In genomic region chr21:36966066-36966845, GRCh38 we compare ENCODE assay signal across 8 cellular contexts. TPM values are rescaled to one million over a fixed set of nuclear protein-coding genes. Genes with fewer than 3 reads are reported as not detected.
DNase-seq lines count a peak whose midpoint lies in the region; TF ChIP-seq lines count a peak whose summit lies in the region.

HLCS (minus strand) TSS chr21:36966669; CDS start chr21:36966638, 31 bp downstream.

- H3K9me3 ChIP-seq in HEK293 (ENCODE audit: control insufficient read depth, insufficient read depth, low read depth, low read length) (no peaks in the 10 kb centered on the region), sigmoid colon (no peaks in the 10 kb centered on the region)

- H3K27ac ChIP-seq in HEK293 (ENCODE audit: extremely low read depth, low read depth, low read length) (peak within 1 kb of the TSS; percentile 84), sigmoid colon (peak within 1 kb of the TSS; percentile 78 to 87 (median 84))

- peak; percentile 39 for TF ChIP-seq CTCF in GM12865 (IDR thresholded peaks at IDR 0.05; ENCODE audit: insufficient read depth, low read depth, low read length, missing control alignments)
- TF ChIP-seq CTCF in HEK293 (tag by site-specific recombination; IDR thresholded peaks at IDR 0.05), result peak; percentile 75
- TF ChIP-seq CTCF in sigmoid colon (IDR thresholded peaks at IDR 0.05), result peak in 1 of 4 experiments; percentile 17

- H3K36me3 Mint-ChIP-seq in T-helper 1 cell treated with Interleukin-12 subunit alpha and Interleukin-12 subunit beta and Interleukin-4 antibody, amounts not matched to agents 30 μg/mL and 1 μg/mL, for 36 hours (ENCODE audit: low read depth), result peaks cover 6% of the 10 kb centered on the region

- no peaks in the 10 kb centered on the region for H3K9me3 Mint-ChIP-seq in T-helper 1 cell treated with Interleukin-12 subunit alpha and Interleukin-12 subunit beta and Interleukin-4 antibody, amounts not matched to agents 30 μg/mL and 1 μg/mL, for 36 hours

- no peaks in the 10 kb centered on the region for H3K27me3 Mint-ChIP-seq in T-helper 1 cell treated with Interleukin-12 subunit alpha and Interleukin-12 subunit beta and Interleukin-4 antibody, amounts not matched to agents 30 μg/mL and 1 μg/mL, for 36 hours (ENCODE audit: low read depth)

- H3K4me3 ChIP-seq in GM12865 (ENCODE audit: low read depth, low read length), result peak within 1 kb of the TSS; percentile 93
- peak within 1 kb of the TSS; percentile 80 for H3K4me3 ChIP-seq in HEK293 (ENCODE audit: low read depth, low read length)
- H3K4me3 ChIP-seq in sigmoid colon, result peak within 1 kb of the TSS; percentile 68 to 85 (median 77)

- intact Hi-C loops in sigmoid colon (cut with DNase I), result loop anchor here (1.0 to 5.0 kb wide), 2 partner anchors 24 to 106 kb away; partner anchors contain the start of genes PIGP and TTC3

- H3K4me1 ChIP-seq in HEK293 (ENCODE audit: control insufficient read depth, insufficient read depth, low read length), result peaks cover 8% of the 10 kb centered on the region; the same call in 1 of the 2 replicates
- H3K4me1 ChIP-seq in sigmoid colon, result peaks cover 0 to 20% (median 5%) of the 10 kb centered on the region in 4 donors

- TF ChIP-seq EP300 in sigmoid colon (IDR thresholded peaks at IDR 0.05), result no peak

- peak; percentile 89 for DNase-seq in GM12865 (ENCODE audit: low read depth)
- peak; percentile 73 for DNase-seq in NAMALWA (ENCODE audit: low spot score)
- DNase-seq in amniotic stem cell (lab: John Stamatoyannopoulos, UW), result peak; percentile 41
- peak; percentile 80 for DNase-seq in hepatic stellate cell (ENCODE audit: low spot score)
- peak; percentile 85 for DNase-seq in sigmoid colon
- DNase-seq in cerebellar nuclear complex (lab: John Stamatoyannopoulos, UW), result no peak

- TF ChIP-seq POLR2A in sigmoid colon (IDR thresholded peaks at IDR 0.05), result no peak

- WGBS in sigmoid colon, 2 donors, result 0 to 1% methylated on average over 105 of the region's 105 CpGs

- H3K27me3 ChIP-seq in sigmoid colon, result no peaks in the 10 kb centered on the region

- POLR2A ChIA-PET in HEK293 (lab: Yijun Ruan, JAX), result interaction anchor here (0.9 to 3.1 kb wide), 8 partner anchors 10 to 25 kb away, joined by 3 to 14 read pairs (median 4); no protein-coding TSS in a partner anchor

- H3K27ac Mint-ChIP-seq in T-helper 1 cell treated with Interleukin-12 subunit alpha and Interleukin-12 subunit beta and Interleukin-4 antibody, amounts not matched to agents 30 μg/mL and 1 μg/mL, for 36 hours, result peak within 1 kb of the TSS; percentile 94

- peaks cover 1 to 5% of the 10 kb centered on the region in 2 experiments; a peak in 2 of 3 replicates for H3K36me3 ChIP-seq in HEK293 (ENCODE audit: control insufficient read depth in 2 of 2, insufficient read depth in 1 of 2, low read length in 2 of 2)
- H3K36me3 ChIP-seq in sigmoid colon, result peaks cover 0 to 1% (median 0%) of the 10 kb centered on the region in 4 donors

- CTCF ChIA-PET in HEK293 (lab: Yijun Ruan, JAX), result interaction anchor here (0.7 to 5.2 kb wide), 11 partner anchors 10 to 711 kb away, joined by 3 to 48 read pairs (median 4); no protein-coding TSS in a partner anchor

- peaks cover 19% of the 10 kb centered on the region for H3K4me1 Mint-ChIP-seq in T-helper 1 cell treated with Interleukin-12 subunit alpha and Interleukin-12 subunit beta and Interleukin-4 antibody, amounts not matched to agents 30 μg/mL and 1 μg/mL, for 36 hours (ENCODE audit: low read depth)

- H3K4me3 Mint-ChIP-seq in T-helper 1 cell treated with Interleukin-12 subunit alpha and Interleukin-12 subunit beta and Interleukin-4 antibody, amounts not matched to agents 30 μg/mL and 1 μg/mL, for 36 hours, result peak within 1 kb of the TSS; percentile 87

TF ChIP-seq in HEK293, 187 proteins besides CTCF, POLR2A, EP300 and RAD21 (continues in another document):
- TF ChIP-seq ZNF561 (tag by site-specific recombination; IDR thresholded peaks at IDR 0.05; ENCODE audit: borderline replicate concordance) (peak; percentile 81; the same call in 1 of the 2 replicates), ZNF248 (tag by site-specific recombination; IDR thresholded peaks at IDR 0.05) (no peak), ZNF654 (tag by site-specific recombination; IDR thresholded peaks at IDR 0.05; ENCODE audit: low read depth) (no peak), ZNF423 (tag by site-specific recombination; IDR thresholded peaks at IDR 0.05) (peak; percentile 70), YY2 (tag by site-specific recombination; IDR thresholded peaks at IDR 0.05) (no peak), ZBTB20 (tag by site-specific recombination; IDR thresholded peaks at IDR 0.05) (peak; percentile 98), ZBTB8A (tag by site-specific recombination; IDR thresholded peaks at IDR 0.05) (peak; percentile 85), ZNF146 (tag by site-specific recombination; IDR thresholded peaks at IDR 0.05) (no peak), INSM2 (tag by site-specific recombination; IDR thresholded peaks at IDR 0.05) (peak; percentile 24), ZBTB7A (tag by site-specific recombination; IDR thresholded peaks at IDR 0.05; ENCODE audit: low read depth) (no peak), ZNF121 (tag by site-specific recombination; IDR thresholded peaks at IDR 0.05) (0 out of 2 replicates have a peak, but pooled peaks have one; percentile 8), ZFP41 (tag by site-specific recombination; IDR thresholded peaks at IDR 0.05; ENCODE audit: borderline replicate concordance) (no peak), ZNF692 (tag by site-specific recombination; IDR thresholded peaks at IDR 0.05) (peak; percentile 63)
- TF ChIP-seq, protein P1, sequence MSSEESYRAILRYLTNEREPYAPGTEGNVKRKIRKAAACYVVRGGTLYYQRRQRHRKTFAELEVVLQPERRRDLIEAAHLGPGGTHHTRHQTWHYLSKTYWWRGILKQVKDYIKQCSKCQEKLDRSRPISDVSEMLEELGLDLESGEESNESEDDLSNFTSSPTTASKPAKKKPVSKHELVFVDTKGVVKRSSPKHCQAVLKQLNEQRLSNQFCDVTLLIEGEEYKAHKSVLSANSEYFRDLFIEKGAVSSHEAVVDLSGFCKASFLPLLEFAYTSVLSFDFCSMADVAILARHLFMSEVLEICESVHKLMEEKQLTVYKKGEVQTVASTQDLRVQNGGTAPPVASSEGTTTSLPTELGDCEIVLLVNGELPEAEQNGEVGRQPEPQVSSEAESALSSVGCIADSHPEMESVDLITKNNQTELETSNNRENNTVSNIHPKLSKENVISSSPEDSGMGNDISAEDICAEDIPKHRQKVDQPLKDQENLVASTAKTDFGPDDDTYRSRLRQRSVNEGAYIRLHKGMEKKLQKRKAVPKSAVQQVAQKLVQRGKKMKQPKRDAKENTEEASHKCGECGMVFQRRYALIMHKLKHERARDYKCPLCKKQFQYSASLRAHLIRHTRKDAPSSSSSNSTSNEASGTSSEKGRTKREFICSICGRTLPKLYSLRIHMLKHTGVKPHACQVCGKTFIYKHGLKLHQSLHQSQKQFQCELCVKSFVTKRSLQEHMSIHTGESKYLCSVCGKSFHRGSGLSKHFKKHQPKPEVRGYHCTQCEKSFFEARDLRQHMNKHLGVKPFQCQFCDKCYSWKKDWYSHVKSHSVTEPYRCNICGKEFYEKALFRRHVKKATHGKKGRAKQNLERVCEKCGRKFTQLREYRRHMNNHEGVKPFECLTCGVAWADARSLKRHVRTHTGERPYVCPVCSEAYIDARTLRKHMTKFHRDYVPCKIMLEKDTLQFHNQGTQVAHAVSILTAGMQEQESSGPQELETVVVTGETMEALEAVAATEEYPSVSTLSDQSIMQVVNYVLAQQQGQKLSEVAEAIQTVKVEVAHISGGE (tag by site-specific recombination; conservative IDR thresholded peaks at IDR 0.05; ENCODE audit: low read depth), result peak; percentile 76
- TF ChIP-seq, protein P2, sequence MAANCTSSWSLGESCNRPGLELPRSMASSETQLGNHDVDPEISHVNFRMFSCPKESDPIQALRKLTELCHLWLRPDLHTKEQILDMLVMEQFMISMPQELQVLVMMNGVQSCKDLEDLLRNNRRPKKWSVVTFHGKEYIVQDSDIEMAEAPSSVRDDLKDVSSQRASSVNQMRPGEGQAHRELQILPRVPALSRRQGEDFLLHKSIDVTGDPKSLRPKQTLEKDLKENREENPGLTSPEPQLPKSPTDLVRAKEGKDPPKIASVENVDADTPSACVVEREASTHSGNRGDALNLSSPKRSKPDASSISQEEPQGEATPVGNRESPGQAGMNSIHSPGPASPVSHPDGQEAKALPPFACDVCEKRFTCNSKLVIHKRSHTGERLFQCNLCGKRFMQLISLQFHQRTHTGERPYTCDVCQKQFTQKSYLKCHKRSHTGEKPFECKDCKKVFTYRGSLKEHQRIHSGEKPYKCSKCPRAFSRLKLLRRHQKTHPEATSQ (tag by site-specific recombination; IDR thresholded peaks at IDR 0.05), result peak; percentile 65; the same call in 1 of the 2 replicates

RNA-seq across cellular contexts. Expression of gene HLCS, which starts in this region (rescaled TPM):
- 10 to 100 TPM; 12.5 to 26.0 (median 15.6) TPM for total RNA-seq in sigmoid colon
- 1 to 10 TPM; 3.0 to 5.4 (median 3.5) TPM for polyA plus RNA-seq in sigmoid colon

Comparison
In these comparisons a context has a peak if more than half of its experiments do, and no peak if none do; other contexts are left out.
1. DNase-seq: peak in GM12865 (single experiment), NAMALWA (single experiment), amniotic stem cell (single experiment), hepatic stellate cell (single experiment) and sigmoid colon (single experiment); none in cerebellar nuclear complex (0 of 2).
2. Peak in every context shown above with its lines, with median percentiles within 50 percentile points of each other: H3K4me3 ChIP-seq.